Comparison of ENCODE assay signal across 8 cellular contexts in genomic region chr14:34540181-34541059, GRCh38. TPM values are rescaled to one million over a fixed set of nuclear protein-coding genes. Genes with fewer than 3 reads are reported as not detected.
DNase-seq lines count a peak whose midpoint lies in the region; ATAC-seq and TF ChIP-seq lines count a peak whose summit lies in the region.
"Not testable (repeated sequence)": the region's sequence is repeated elsewhere in the genome, so short reads cannot be mapped to it uniquely, and the experiment has no call there.

No MANE protein-coding gene starts in this region.

- H3F3A ChIP-seq in DOHH2 (ENCODE audit: control insufficient read depth, insufficient read depth), result not testable (repeated sequence)

- H3K4me1 ChIP-seq in DOHH2 (ENCODE audit: control insufficient read depth, low read length), result peaks cover 17% of the 10 kb centered on the region
- H3K4me1 ChIP-seq in mammary epithelial cell (ENCODE audit: insufficient read depth, low read length), result peaks cover 14% of the 10 kb centered on the region
- H3K4me1 ChIP-seq in mesendoderm (ENCODE audit: control insufficient read depth, low read depth, low read length); rectal smooth muscle tissue (ENCODE audit: control insufficient read depth, insufficient read depth, low read length): not testable (repeated sequence)
- peaks cover 23% of the 10 kb centered on the region for H3K4me1 ChIP-seq in upper lobe of right lung

- H2BK120ac ChIP-seq in mesendoderm (ENCODE audit: low read depth, low read length), result not testable (repeated sequence)

- H2AK5ac ChIP-seq in mesendoderm (ENCODE audit: low read length), result peak overlapping the region; percentile 4

- H4K8ac ChIP-seq in mesendoderm (ENCODE audit: low read depth, low read length), result not testable (repeated sequence)

- BruUV-seq in mammary epithelial cell (replicated peaks; lab: Mats Ljungman, UMichigan), result TSS peak; percentile 64

- not testable (repeated sequence) for DNase-seq in NB4 (ENCODE audit: low read depth); activated CD4-positive, alpha-beta memory T cell treated with anti-CD3 and anti-CD28 coated beads, Interleukin-2, amount 10 ng/mL, durations not matched to agents 7 days and 5 days; mammary epithelial cell; fibroblast of villous mesenchyme (ENCODE audit: low read depth); upper lobe of right lung
- peak; percentile 5 for DNase-seq in mesendoderm

- intact Hi-C loops in mammary epithelial cell (cut with micrococcal nuclease); upper lobe of right lung (cut with DNase I): not testable (repeated sequence)

- H3K4me3 ChIP-seq in DOHH2 (ENCODE audit: low read length) (peak overlapping the region; percentile 91), NB4 (ENCODE audit: low read depth, low read length) (peak overlapping the region; percentile 57), mammary epithelial cell (replicated peaks in 1 of 3; ENCODE audit: insufficient read depth in 1 of 3, low read depth in 2 of 3, low read length in 3 of 3) (peak overlapping the region; percentile 32 to 97 (median 41)), fibroblast of villous mesenchyme (ENCODE audit: low read depth, low read length) (peak overlapping the region; percentile 96), rectal smooth muscle tissue (ENCODE audit: low read length) (peak overlapping the region; percentile 16), upper lobe of right lung (peak overlapping the region; percentile 82)
- H3K4me3 ChIP-seq in mesendoderm (ENCODE audit: low read length), result not testable (repeated sequence)

- peaks cover 13% of the 10 kb centered on the region for H3K36me3 ChIP-seq in DOHH2 (ENCODE audit: control insufficient read depth, low read length)
- H3K36me3 ChIP-seq in mammary epithelial cell (ENCODE audit: insufficient read depth, low read length); mesendoderm (ENCODE audit: control insufficient read depth, insufficient read depth, low read length); rectal smooth muscle tissue (ENCODE audit: control insufficient read depth, insufficient read depth, low read length); upper lobe of right lung: not testable (repeated sequence)

- not testable (repeated sequence) for H2BK15ac ChIP-seq in mesendoderm (replicated peaks; ENCODE audit: low read depth)

- H3K4me3 Mint-ChIP-seq in activated CD4-positive, alpha-beta memory T cell treated with anti-CD3 and anti-CD28 coated beads, Interleukin-2, amount 10 ng/mL, durations not matched to agents 7 days and 5 days, result peak overlapping the region; percentile 95

- H3K4me2 ChIP-seq in DOHH2 (ENCODE audit: low read length), result peak overlapping the region; percentile 68
- H3K4me2 ChIP-seq in mammary epithelial cell (ENCODE audit: insufficient read depth, low read depth, low read length); mesendoderm (ENCODE audit: low read length): not testable (repeated sequence)

- in situ Hi-C loops in mammary epithelial cell (cut with MboI; ENCODE audit: low sequenced_read_pairs in 2 of 2), result not testable (repeated sequence)

- peaks cover 36% of the 10 kb centered on the region for H3K4me1 Mint-ChIP-seq in activated CD4-positive, alpha-beta memory T cell treated with anti-CD3 and anti-CD28 coated beads, Interleukin-2, amount 10 ng/mL, durations not matched to agents 7 days and 5 days

- H3K27me3 ChIP-seq in DOHH2 (ENCODE audit: control insufficient read depth, low read length); mammary epithelial cell (ENCODE audit: insufficient read depth, low read length); mesendoderm (ENCODE audit: insufficient read depth, low read length, poor library complexity); rectal smooth muscle tissue (ENCODE audit: control insufficient read depth, insufficient read depth, low read length); upper lobe of right lung: not testable (repeated sequence)

- CTCF ChIA-PET in activated CD4-positive, alpha-beta memory T cell treated with anti-CD3 and anti-CD28 coated beads, Interleukin-2, amount 10 ng/mL, durations not matched to agents 7 days and 5 days (lab: Charles Lee), result interaction anchor here (1.4 kb wide), 1 partner anchor 14 kb away, joined by 3 read pairs; no protein-coding TSS in a partner anchor
- CTCF ChIA-PET in mammary epithelial cell (lab: Charles Lee; ENCODE audit: low non-redundant PET), result not testable (repeated sequence)

- peaks cover 30% of the 10 kb centered on the region for H3K79me2 ChIP-seq in DOHH2 (ENCODE audit: control insufficient read depth, low read length)
- H3K79me2 ChIP-seq in mammary epithelial cell (ENCODE audit: insufficient read depth, low read length), result peaks cover 30% of the 10 kb centered on the region
- H3K79me2 ChIP-seq in mesendoderm (ENCODE audit: control insufficient read depth, insufficient read depth, low read length), result not testable (repeated sequence)

- H2BK5ac ChIP-seq in mesendoderm (ENCODE audit: low read length), result not testable (repeated sequence)

- H3K9me3 Mint-ChIP-seq in activated CD4-positive, alpha-beta memory T cell treated with anti-CD3 and anti-CD28 coated beads, Interleukin-2, amount 10 ng/mL, durations not matched to agents 7 days and 5 days, result not testable (repeated sequence)

- POLR2A ChIA-PET in activated CD4-positive, alpha-beta memory T cell treated with anti-CD3 and anti-CD28 coated beads, Interleukin-2, amount 10 ng/mL, durations not matched to agents 7 days and 5 days (lab: Charles Lee), result interaction anchor here (1.4 to 2.1 kb wide), 3 partner anchors 8 to 78 kb away, joined by 3 to 8 read pairs (median 6); partner anchors contain the start of gene SPTSSA

- 72% methylated on average over 11 of the region's 19 CpGs for WGBS in mammary epithelial cell (ENCODE audit: low coverage, missing lambda C conversion rate)
- WGBS in mesendoderm (ENCODE audit: extremely low coverage, insufficient coverage, low lambda C conversion rate), result no CpG with 5 or more reads among the region's 19 CpGs

- not testable (repeated sequence) for H3K9ac ChIP-seq in mammary epithelial cell (ENCODE audit: insufficient read depth, low read length); rectal smooth muscle tissue (ENCODE audit: low read length)
- H3K9ac ChIP-seq in mesendoderm (ENCODE audit: low read length), result peak overlapping the region; percentile 11

- peak overlapping the region; percentile 44 for H3K56ac ChIP-seq in mesendoderm (ENCODE audit: low read length)

- not testable (repeated sequence) for H3K27me3 Mint-ChIP-seq in activated CD4-positive, alpha-beta memory T cell treated with anti-CD3 and anti-CD28 coated beads, Interleukin-2, amount 10 ng/mL, durations not matched to agents 7 days and 5 days

- not testable (repeated sequence) for H3K4ac ChIP-seq in mesendoderm (ENCODE audit: low read depth, low read length)

- not testable (repeated sequence) for H3K9me3 ChIP-seq in DOHH2 (ENCODE audit: control insufficient read depth, insufficient read depth, low read length); mammary epithelial cell (replicated peaks; ENCODE audit: insufficient read depth, low read length); upper lobe of right lung

- not testable (repeated sequence) for H3K27ac ChIP-seq in DOHH2 (ENCODE audit: low read depth, low read length); mesendoderm (ENCODE audit: low read depth, low read length)
- H3K27ac ChIP-seq in mammary epithelial cell (ENCODE audit: insufficient read depth, low read depth, low read length) (peak overlapping the region; percentile 54), rectal smooth muscle tissue (ENCODE audit: low read depth, low read length) (peak overlapping the region; percentile 99), upper lobe of right lung (peak overlapping the region; percentile 94)

- dilution Hi-C loops in mammary epithelial cell (cut with HindIII; ENCODE audit: low sequenced_read_pairs), result not testable (repeated sequence)

- peak overlapping the region; percentile 71 for H2AFZ ChIP-seq in mammary epithelial cell (ENCODE audit: low read depth, low read length)

- not testable (repeated sequence) for H3K79me1 ChIP-seq in mesendoderm (ENCODE audit: low read length)

- H3K27ac Mint-ChIP-seq in activated CD4-positive, alpha-beta memory T cell treated with anti-CD3 and anti-CD28 coated beads, Interleukin-2, amount 10 ng/mL, durations not matched to agents 7 days and 5 days, result peak overlapping the region; percentile 93

- not testable (repeated sequence) for H3K18ac ChIP-seq in mesendoderm (ENCODE audit: low read length)

- not testable (repeated sequence) for H3K9me2 ChIP-seq in DOHH2 (replicated peaks; ENCODE audit: control insufficient read depth, low read length)

- not testable (repeated sequence) for ATAC-seq in upper lobe of right lung

- TF ChIP-seq CTCF in DOHH2 (IDR thresholded peaks at IDR 0.05; ENCODE audit: low read depth, low read length, poor library complexity, severe bottlenecking); NB4 (IDR thresholded peaks at IDR 0.05; ENCODE audit: low read depth, low read length); mammary epithelial cell (conservative IDR thresholded peaks at IDR 0.05 in 1 of 2, IDR thresholded peaks at IDR 0.05 in 1 of 2; ENCODE audit: extremely low read depth in 1 of 2, insufficient read depth in 1 of 2, low read depth in 1 of 2, low read length in 2 of 2); fibroblast of villous mesenchyme (IDR thresholded peaks at IDR 0.05; ENCODE audit: insufficient read depth, low read depth, low read length); upper lobe of right lung (IDR thresholded peaks at IDR 0.05): not testable (repeated sequence)

- peaks cover 12% of the 10 kb centered on the region for H3K36me3 Mint-ChIP-seq in activated CD4-positive, alpha-beta memory T cell treated with anti-CD3 and anti-CD28 coated beads, Interleukin-2, amount 10 ng/mL, durations not matched to agents 7 days and 5 days (ENCODE audit: low read depth)

- not testable (repeated sequence) for TF ChIP-seq POLR2A in NB4 (IDR thresholded peaks at IDR 0.05; ENCODE audit: extremely low read depth, insufficient read length)

- not testable (repeated sequence) for H4K5ac ChIP-seq in mesendoderm (ENCODE audit: low read length)

- H4K20me1 ChIP-seq in DOHH2 (ENCODE audit: control insufficient read depth, insufficient read depth, low read depth, low read length); mammary epithelial cell (ENCODE audit: insufficient read depth, low read length): not testable (repeated sequence)

- H3K23ac ChIP-seq in mesendoderm (ENCODE audit: low read length), result not testable (repeated sequence)

RNA-seq across cellular contexts. Expression of gene EAPP, which starts 0.9 kb away (rescaled TPM):
- total RNA-seq in activated CD4-positive, alpha-beta memory T cell treated with anti-CD3 and anti-CD28 coated beads, Interleukin-2, amount 10 ng/mL, durations not matched to agents 7 days and 5 days, result 10 to 100 TPM; 34.9 to 38.6 TPM
- 10 to 100 TPM; 26.7 to 30.7 TPM for total RNA-seq in mammary epithelial cell
- 18.9 TPM for polyA plus RNA-seq in mammary epithelial cell
- polyA minus RNA-seq in mammary epithelial cell, result 9.6 TPM
- 35.1 and 37.1 TPM in 2 replicates for total RNA-seq in fibroblast of villous mesenchyme
- 48.2 TPM for polyA plus RNA-seq in mesendoderm (2013, experiment 1 of 2)
- polyA plus RNA-seq in mesendoderm (2013, experiment 2 of 2), result 49.0 TPM
- 26.9 TPM for total RNA-seq in upper lobe of right lung
